Comparison of ENCODE assay signal across 25 cellular contexts in genomic region chr12:117101953-117102833, GRCh38. TPM values are rescaled to one million over a fixed set of nuclear protein-coding genes. Genes with fewer than 3 reads are reported as not detected.
DNase-seq lines count a peak whose midpoint lies in the region; ATAC-seq and TF ChIP-seq lines count a peak whose summit lies in the region.
"Had no signal": no experiment of that assay in that cellular context is flagged by ENCODE, and none has a peak within 500 bp of the region (broad histone marks: within the 10 kb centered on the region; RNA-seq: fewer than 3 reads in every experiment).

No MANE protein-coding gene starts in this region.

- peaks cover 12% of the 10 kb centered on the region for H3K4me1 Mint-ChIP-seq in neural crest cell

- no peak overlapping the region for H3K4me3 ChIP-seq in BLaER1 treated with 17β-estradiol and CSF1 and Interleukin-3, amounts not matched to agents 10 nM and 100 nM
- no peak overlapping the region for H3K4me3 ChIP-seq in psoas muscle
- H3K4me3 ChIP-seq: body of pancreas, dorsolateral prefrontal cortex, GM12878, tibial nerve had no signal

- no peak overlapping the region for H3K27ac ChIP-seq in BLaER1 treated with 17β-estradiol and CSF1 and Interleukin-3, amounts not matched to agents 10 nM and 100 nM
- no peak overlapping the region for H3K27ac ChIP-seq in psoas muscle
- H3K27ac ChIP-seq: dorsolateral prefrontal cortex, tibial nerve had no signal

- 31 to 37% (median 32%) methylated on average over 15 of the region's 15 CpGs for WGBS in psoas muscle, 3 donors

- peaks cover 41 to 56% (median 48%) of the 10 kb centered on the region in 10 experiments for H3K4me1 ChIP-seq in BLaER1 treated with 17β-estradiol and CSF1 and Interleukin-3, amounts not matched to agents 10 nM and 100 nM
- peaks cover 8% of the 10 kb centered on the region for H3K4me1 ChIP-seq in psoas muscle

- in situ Hi-C loops in KBM-7 (cut with MboI; ENCODE audit: low pct_unique_long_range_greater_than_20kb, low sequenced_read_pairs) (loop anchor here (25.0 kb wide), 1 partner anchor 390 kb away; no protein-coding TSS in a partner anchor), G401 (cut with HindIII; ENCODE audit: low sequenced_read_pairs) (no loop called here)

- H3K36me3 Mint-ChIP-seq in neural crest cell (ENCODE audit: low read depth) = peaks cover 2% of the 10 kb centered on the region
- H3K36me3 Mint-ChIP-seq: CD8-positive, alpha-beta memory T cell had no signal

- TF ChIP-seq CTCF in neural crest cell (conservative IDR thresholded peaks at IDR 0.05) (no peak), psoas muscle (IDR thresholded peaks at IDR 0.05) (no peak)

- no peak overlapping the region for H3K9ac ChIP-seq in BLaER1 treated with 17β-estradiol and CSF1 and Interleukin-3, amounts not matched to agents 10 nM and 100 nM

- H3K4me3 Mint-ChIP-seq in neural crest cell = no peak overlapping the region
- H3K4me3 Mint-ChIP-seq: activated CD4-positive, alpha-beta memory T cell treated with anti-CD3 and anti-CD28 coated beads, Interleukin-2, amount 10 ng/mL, durations not matched to agents 7 days and 5 days had no signal

- H3K9me3 Mint-ChIP-seq in neural crest cell = no peaks in the 10 kb centered on the region
- H3K9me3 Mint-ChIP-seq: activated CD4-positive, alpha-beta memory T cell treated with anti-CD3 and anti-CD28 coated beads, Interleukin-2, amount 10 ng/mL, durations not matched to agents 7 days and 5 days; CD8-positive, alpha-beta memory T cell had no signal

- intact Hi-C loops in psoas muscle (cut with DNase I) = no loop called here

- H3K27me3 Mint-ChIP-seq in neural crest cell (ENCODE audit: low read depth) = peaks cover 62% of the 10 kb centered on the region

- 0 out of 22 replicates have a peak, but pooled peaks cover 0 to 9% (median 0%) of the 10 kb centered on the region in 11 experiments for H3K9me3 ChIP-seq in BLaER1 treated with 17β-estradiol and CSF1 and Interleukin-3, amounts not matched to agents 10 nM and 100 nM (replicated peaks in 1 of 11)
- no peaks in the 10 kb centered on the region for H3K9me3 ChIP-seq in psoas muscle
- H3K9me3 ChIP-seq: body of pancreas, tibial nerve had no signal

- no peak for ATAC-seq in psoas muscle
- ATAC-seq: body of pancreas, GM12878 had no signal

- peaks cover 17 to 27% (median 21%) of the 10 kb centered on the region in 11 experiments for H3K27me3 ChIP-seq in BLaER1 treated with 17β-estradiol and CSF1 and Interleukin-3, amounts not matched to agents 10 nM and 100 nM
- H3K27me3 ChIP-seq in psoas muscle (ENCODE audit: insufficient read depth in 3 of 3, low read length in 2 of 3) = peaks cover 0 to 47% (median 18%) of the 10 kb centered on the region in 3 donors
- H3K27me3 ChIP-seq: body of pancreas had no signal

- peak; percentile 24 for DNase-seq in ELF-1 (ENCODE audit: low read depth, low spot score)
- peak; percentile 60 for DNase-seq in NCI-H2171 treated with DMSO at 0.1 percent for 48 hours (lab: John Stamatoyannopoulos, UW)
- no peak for DNase-seq in neural crest cell (ENCODE audit: low read depth, low spot score)
- DNase-seq in activated CD4-positive, alpha-beta T cell treated with anti-CD3 and anti-CD28 coated beads for 48 hours = no peak
- no peak for DNase-seq in KBM-7
- no peak for DNase-seq in G401 (ENCODE audit: low spot score)
- DNase-seq in psoas muscle = no peak
- DNase-seq: activated CD4-positive, alpha-beta memory T cell treated with anti-CD3 and anti-CD28 coated beads, Interleukin-2, amount 10 ng/mL, durations not matched to agents 7 days and 5 days; activated CD4-positive, CD25-positive, alpha-beta regulatory T cell; activated gamma-delta T cell; activated T-cell treated with anti-CD3 and anti-CD28 coated beads for 4 hours; body of pancreas; CD8-positive, alpha-beta memory T cell; cerebellar nuclear complex; DND-41; GOT3; NCI-H1105; NK-92 treated with Interleukin-12 subunit alpha and Interleukin-12 subunit beta, amount 100 ng/mL, for 24 hours; SHP77 treated with DMSO at 0.1 percent for 48 hours; stimulated activated CD8-positive, alpha-beta memory T cell treated with anti-CD3 and anti-CD28 coated beads, Interleukin-4, amount 100 ng/mL, for 48 hours; T1000 had no signal

- H3K36me3 ChIP-seq in BLaER1 treated with 17β-estradiol and CSF1 and Interleukin-3, amounts not matched to agents 10 nM and 100 nM = no peaks in the 10 kb centered on the region
- no peaks in the 10 kb centered on the region for H3K36me3 ChIP-seq in psoas muscle (ENCODE audit: insufficient read depth in 1 of 2, low read depth in 1 of 2)
- H3K36me3 ChIP-seq: tibial nerve had no signal

- peak overlapping the region in 10 of 11 experiments; percentile 21 to 97 (median 38); a peak in 19 of 22 replicates for H3K4me2 ChIP-seq in BLaER1 treated with 17β-estradiol and CSF1 and Interleukin-3, amounts not matched to agents 10 nM and 100 nM

- H3K27ac Mint-ChIP-seq in neural crest cell (ENCODE audit: unreplicated experiment) = peak overlapping the region; percentile 14
- H3K27ac Mint-ChIP-seq: activated CD4-positive, alpha-beta memory T cell treated with anti-CD3 and anti-CD28 coated beads, Interleukin-2, amount 10 ng/mL, durations not matched to agents 7 days and 5 days; CD8-positive, alpha-beta memory T cell had no signal

- H4K20me1 ChIP-seq in BLaER1 treated with 17β-estradiol and CSF1 and Interleukin-3, amounts not matched to agents 10 nM and 100 nM = peaks cover 0 to 16% (median 8%) of the 10 kb centered on the region in 11 experiments; a peak in 12 of 22 replicates

RNA-seq across cellular contexts. Expression of gene TESC, which starts 3.0 kb away (rescaled TPM):
- total RNA-seq in neural crest cell (0.65 and 0.93 TPM in 2 replicates), psoas muscle (1 to 10 TPM; 3.3 to 4.9 (median 3.5) TPM)
- total RNA-seq in G401 (2014; rRNA removed; shearing (Covaris generic)) = 10.3 and 14.2 TPM in 2 replicates
- polyA plus RNA-seq in psoas muscle = 1 to 10 TPM; 1.7 to 3.1 (median 2.9) TPM

Comparison
In these comparisons a context has a peak if more than half of its experiments do, and no peak if none do; other contexts are left out.
1. DNase-seq: peak in ELF-1 (single experiment) and NCI-H2171 treated with DMSO at 0.1 percent for 48 hours (single experiment); none in neural crest cell (single experiment), activated CD4-positive, alpha-beta T cell treated with anti-CD3 and anti-CD28 coated beads for 48 hours (single experiment), KBM-7 (single experiment), G401 (single experiment) and psoas muscle (0 of 2).